ENCODE assay signal across 18 cellular contexts in the genomic region with DNA sequence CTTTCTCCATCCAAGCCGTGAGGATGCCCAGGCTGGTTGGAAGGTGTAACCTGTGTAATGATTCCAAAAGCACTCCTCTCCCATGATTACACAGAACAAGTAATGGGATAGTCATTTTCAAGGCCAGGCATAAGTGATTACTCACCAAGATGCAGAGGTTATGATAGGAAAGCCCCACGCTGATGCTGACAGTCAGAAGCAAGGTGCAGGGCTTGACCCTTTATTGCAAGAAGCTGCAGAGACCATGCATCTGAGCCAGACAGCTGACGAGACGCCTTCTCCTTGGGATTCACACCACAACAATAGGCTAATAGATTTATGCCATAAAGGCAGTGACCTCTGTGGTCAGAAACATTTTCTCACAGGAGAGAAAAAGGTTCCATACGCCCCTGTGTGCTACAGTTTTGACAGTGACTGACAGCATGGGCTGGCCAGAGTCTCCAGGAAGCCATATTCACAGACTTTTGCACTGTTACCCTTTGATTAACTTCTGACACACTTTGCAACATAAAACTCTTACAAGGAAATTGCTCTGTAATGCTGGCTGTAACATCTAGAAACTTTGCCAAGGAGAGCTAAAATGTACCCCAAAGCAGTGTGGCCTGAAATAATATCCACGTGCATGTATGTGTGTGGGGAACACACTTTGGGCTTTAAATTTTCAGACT.
"Had no signal": no experiment of that assay in that cellular context is flagged by ENCODE, and none has a peak within 500 bp of the region (broad histone marks: within the 10 kb centered on the region; RNA-seq: fewer than 3 reads in every experiment).

No MANE protein-coding gene starts in this region.

- H3K36me3 ChIP-seq: adrenal gland, heart left ventricle, right atrium auricular region, transverse colon had no signal

- H3K9me3 ChIP-seq: adrenal gland, body of pancreas, transverse colon had no signal

- DNase-seq: activated CD4-positive, alpha-beta memory T cell treated with anti-CD3 and anti-CD28 coated beads, Interleukin-2, amount 10 ng/mL, durations not matched to agents 7 days and 5 days; activated CD4-positive, alpha-beta T cell treated with anti-CD3 and anti-CD28 coated beads for 36 hours; activated effector memory CD4-positive, alpha-beta T cell treated with anti-CD3 and anti-CD28 coated beads, Interleukin-2, amount 50 U/mL, for 16 hours; activated T-cell treated with anti-CD3 and anti-CD28 coated beads, Interleukin-2, amount 50 U/mL, for 24 hours; adrenal gland; body of pancreas; heart left ventricle; naive thymus-derived CD8-positive, alpha-beta T cell; posterior cingulate gyrus; stimulated activated CD4-positive, alpha-beta T cell treated with anti-CD3 and anti-CD28 coated beads, Interleukin-4, amount 100 ng/mL, for 4 hours; stimulated activated CD8-positive, alpha-beta memory T cell treated with anti-CD3 and anti-CD28 coated beads, Interleukin-4, amount 100 ng/mL, for 48 hours; stimulated activated naive CD4-positive, alpha-beta T cell treated with Interleukin-2 at 50 U/mL for 16 hours; substantia nigra; transverse colon had no signal

- H3K4me1 ChIP-seq: adrenal gland, body of pancreas, heart left ventricle, right atrium auricular region had no signal

- ATAC-seq: activated CD4-positive, alpha-beta T cell treated with anti-CD3 and anti-CD28 coated beads for 36 hours; body of pancreas; heart left ventricle; left lobe of liver; naive thymus-derived CD8-positive, alpha-beta T cell had no signal

- H3K27me3 ChIP-seq: adrenal gland, body of pancreas, heart left ventricle, right atrium auricular region, transverse colon had no signal

- H3K4me3 ChIP-seq: adrenal gland, body of pancreas, coronary artery, heart left ventricle, right atrium auricular region, skin epidermis, transverse colon had no signal

- H3K27ac ChIP-seq: adrenal gland, body of pancreas, coronary artery, heart left ventricle, right atrium auricular region, skin epidermis, transverse colon had no signal
